ENCODE assay signal across 1 cellular context in genomic region chr18:11791131-11791530, GRCh38.
TF ChIP-seq lines count a peak whose summit lies in the region.

No MANE protein-coding gene starts in this region.

TF ChIP-seq in H1, 55 proteins besides CTCF, POLR2A, EP300 and RAD21:
- no peak for TF ChIP-seq TEAD4 (IDR thresholded peaks at IDR 0.05; ENCODE audit: low read depth, low read length)
- no peak for TF ChIP-seq BRCA1 (IDR thresholded peaks at IDR 0.05; ENCODE audit: low read depth, low read length)
- no peak for TF ChIP-seq GABPA (IDR thresholded peaks at IDR 0.05; ENCODE audit: borderline replicate concordance, insufficient read depth, low read length)
- TF ChIP-seq ASH2L (IDR thresholded peaks at IDR 0.05; ENCODE audit: low read length) = no peak
- no peak for TF ChIP-seq SAP30 (IDR thresholded peaks at IDR 0.05; ENCODE audit: insufficient read depth, insufficient replicate concordance, low read length)
- TF ChIP-seq POLR2AphosphoS5 (IDR thresholded peaks at IDR 0.05; ENCODE audit: low read depth, low read length) = no peak
- TF ChIP-seq RNF2 (IDR thresholded peaks at IDR 0.05; ENCODE audit: borderline replicate concordance, low read depth, low read length, missing control alignments, poor library complexity, severe bottlenecking) = no peak
- TF ChIP-seq JUN (IDR thresholded peaks at IDR 0.05; ENCODE audit: low read depth, low read length) = no peak
- no peak for TF ChIP-seq TCF12 (IDR thresholded peaks at IDR 0.05; ENCODE audit: low read depth, low read length)
- no peak for TF ChIP-seq SIX5 (IDR thresholded peaks at IDR 0.05; ENCODE audit: low read depth, low read length)
- no peak for TF ChIP-seq SIN3A (conservative IDR thresholded peaks at IDR 0.05 in 1 of 2, IDR thresholded peaks at IDR 0.05 in 1 of 2; ENCODE audit: low read depth in 1 of 2, low read length in 2 of 2)
- TF ChIP-seq SIRT6 (IDR thresholded peaks at IDR 0.05; ENCODE audit: low read length) = no peak
- no peak for TF ChIP-seq USF2 (IDR thresholded peaks at IDR 0.05; ENCODE audit: low read length)
- TF ChIP-seq FOSL1 (IDR thresholded peaks at IDR 0.05; ENCODE audit: insufficient read depth, low read depth, low read length) = no peak
- TF ChIP-seq CEBPB (IDR thresholded peaks at IDR 0.05; ENCODE audit: low read depth, low read length) = no peak
- no peak for TF ChIP-seq JUND (IDR thresholded peaks at IDR 0.05; ENCODE audit: low read length)
- no peak for TF ChIP-seq BACH1 (IDR thresholded peaks at IDR 0.05; ENCODE audit: low read length)
- TF ChIP-seq ZNF274 (IDR thresholded peaks at IDR 0.05; ENCODE audit: borderline replicate concordance, extremely low read depth, low read length) = no peak
- TF ChIP-seq PHF8 (conservative IDR thresholded peaks at IDR 0.05; ENCODE audit: low read depth, low read length) = no peak
- no peak for TF ChIP-seq ATF2 (IDR thresholded peaks at IDR 0.05; ENCODE audit: low read length)
